In genomic region chr5:150473673-150474358, GRCh38 we compare ENCODE assay signal across 2 cellular contexts.
TF ChIP-seq lines count a peak whose summit lies in the region.

No MANE protein-coding gene starts in this region.

TF ChIP-seq in A549, 52 proteins besides CTCF, POLR2A, EP300 and RAD21:
- TF ChIP-seq, protein P1, sequence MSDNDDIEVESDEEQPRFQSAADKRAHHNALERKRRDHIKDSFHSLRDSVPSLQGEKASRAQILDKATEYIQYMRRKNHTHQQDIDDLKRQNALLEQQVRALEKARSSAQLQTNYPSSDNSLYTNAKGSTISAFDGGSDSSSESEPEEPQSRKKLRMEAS (IDR thresholded peaks at IDR 0.05), result peak; percentile 69
- no peak for TF ChIP-seq HDAC2 (IDR thresholded peaks at IDR 0.05)
- TF ChIP-seq RNF2 (IDR thresholded peaks at IDR 0.05; ENCODE audit: borderline replicate concordance, low read depth), result no peak
- peak; percentile 78; the same call in 1 of the 2 replicates for TF ChIP-seq GATA3 (IDR thresholded peaks at IDR 0.05; ENCODE audit: borderline replicate concordance)
- TF ChIP-seq JUN (IDR thresholded peaks at IDR 0.05), result peak in 1 of 2 experiments; percentile 28; a peak in 1 of 5 replicates
- no peak for TF ChIP-seq SMC3 (IDR thresholded peaks at IDR 0.05)
- TF ChIP-seq FOSL2 (IDR thresholded peaks at IDR 0.05), result no peak
- TF ChIP-seq FOSL2 (CRISPR knock-in tag; IDR thresholded peaks at IDR 0.05), result peak; percentile 44; the same call in 1 of the 2 replicates
- TF ChIP-seq, protein P2, sequence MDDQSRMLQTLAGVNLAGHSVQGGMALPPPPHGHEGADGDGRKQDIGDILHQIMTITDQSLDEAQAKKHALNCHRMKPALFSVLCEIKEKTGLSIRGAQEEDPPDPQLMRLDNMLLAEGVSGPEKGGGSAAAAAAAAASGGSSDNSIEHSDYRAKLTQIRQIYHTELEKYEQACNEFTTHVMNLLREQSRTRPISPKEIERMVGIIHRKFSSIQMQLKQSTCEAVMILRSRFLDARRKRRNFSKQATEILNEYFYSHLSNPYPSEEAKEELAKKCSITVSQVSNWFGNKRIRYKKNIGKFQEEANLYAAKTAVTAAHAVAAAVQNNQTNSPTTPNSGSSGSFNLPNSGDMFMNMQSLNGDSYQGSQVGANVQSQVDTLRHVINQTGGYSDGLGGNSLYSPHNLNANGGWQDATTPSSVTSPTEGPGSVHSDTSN (IDR thresholded peaks at IDR 0.05), result no peak
- no peak for TF ChIP-seq E2F6 (IDR thresholded peaks at IDR 0.05; ENCODE audit: borderline replicate concordance, low read depth)
- TF ChIP-seq ZNF302 (CRISPR knock-in tag; IDR thresholded peaks at IDR 0.05), result no peak
- TF ChIP-seq JUNB (IDR thresholded peaks at IDR 0.05), result no peak

TF ChIP-seq in K562, 482 proteins besides CTCF, POLR2A, EP300 and RAD21:
- TF ChIP-seq, protein P3, sequence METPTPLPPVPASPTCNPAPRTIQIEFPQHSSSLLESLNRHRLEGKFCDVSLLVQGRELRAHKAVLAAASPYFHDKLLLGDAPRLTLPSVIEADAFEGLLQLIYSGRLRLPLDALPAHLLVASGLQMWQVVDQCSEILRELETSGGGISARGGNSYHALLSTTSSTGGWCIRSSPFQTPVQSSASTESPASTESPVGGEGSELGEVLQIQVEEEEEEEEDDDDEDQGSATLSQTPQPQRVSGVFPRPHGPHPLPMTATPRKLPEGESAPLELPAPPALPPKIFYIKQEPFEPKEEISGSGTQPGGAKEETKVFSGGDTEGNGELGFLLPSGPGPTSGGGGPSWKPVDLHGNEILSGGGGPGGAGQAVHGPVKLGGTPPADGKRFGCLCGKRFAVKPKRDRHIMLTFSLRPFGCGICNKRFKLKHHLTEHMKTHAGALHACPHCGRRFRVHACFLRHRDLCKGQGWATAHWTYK (CRISPR knock-in tag; IDR thresholded peaks at IDR 0.05), result no peak
- TF ChIP-seq ZNF551 (CRISPR knock-in tag; IDR thresholded peaks at IDR 0.05) (no peak), FOXK2 (conservative IDR thresholded peaks at IDR 0.05 in 1 of 2, IDR thresholded peaks at IDR 0.05 in 1 of 2; ENCODE audit: low read depth in 2 of 2) (no peak), MIER1 (IDR thresholded peaks at IDR 0.05; ENCODE audit: low read depth) (no peak), REST (CRISPR knock-in tag; IDR thresholded peaks at IDR 0.05; ENCODE audit: low read depth) (no peak), PHTF2 (CRISPR knock-in tag; IDR thresholded peaks at IDR 0.05) (no peak), SRSF9 (IDR thresholded peaks at IDR 0.05; ENCODE audit: borderline replicate concordance, low read depth, low read length) (no peak)
- TF ChIP-seq, protein P4, sequence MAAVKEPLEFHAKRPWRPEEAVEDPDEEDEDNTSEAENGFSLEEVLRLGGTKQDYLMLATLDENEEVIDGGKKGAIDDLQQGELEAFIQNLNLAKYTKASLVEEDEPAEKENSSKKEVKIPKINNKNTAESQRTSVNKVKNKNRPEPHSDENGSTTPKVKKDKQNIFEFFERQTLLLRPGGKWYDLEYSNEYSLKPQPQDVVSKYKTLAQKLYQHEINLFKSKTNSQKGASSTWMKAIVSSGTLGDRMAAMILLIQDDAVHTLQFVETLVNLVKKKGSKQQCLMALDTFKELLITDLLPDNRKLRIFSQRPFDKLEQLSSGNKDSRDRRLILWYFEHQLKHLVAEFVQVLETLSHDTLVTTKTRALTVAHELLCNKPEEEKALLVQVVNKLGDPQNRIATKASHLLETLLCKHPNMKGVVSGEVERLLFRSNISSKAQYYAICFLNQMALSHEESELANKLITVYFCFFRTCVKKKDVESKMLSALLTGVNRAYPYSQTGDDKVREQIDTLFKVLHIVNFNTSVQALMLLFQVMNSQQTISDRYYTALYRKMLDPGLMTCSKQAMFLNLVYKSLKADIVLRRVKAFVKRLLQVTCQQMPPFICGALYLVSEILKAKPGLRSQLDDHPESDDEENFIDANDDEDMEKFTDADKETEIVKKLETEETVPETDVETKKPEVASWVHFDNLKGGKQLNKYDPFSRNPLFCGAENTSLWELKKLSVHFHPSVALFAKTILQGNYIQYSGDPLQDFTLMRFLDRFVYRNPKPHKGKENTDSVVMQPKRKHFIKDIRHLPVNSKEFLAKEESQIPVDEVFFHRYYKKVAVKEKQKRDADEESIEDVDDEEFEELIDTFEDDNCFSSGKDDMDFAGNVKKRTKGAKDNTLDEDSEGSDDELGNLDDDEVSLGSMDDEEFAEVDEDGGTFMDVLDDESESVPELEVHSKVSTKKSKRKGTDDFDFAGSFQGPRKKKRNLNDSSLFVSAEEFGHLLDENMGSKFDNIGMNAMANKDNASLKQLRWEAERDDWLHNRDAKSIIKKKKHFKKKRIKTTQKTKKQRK (IDR thresholded peaks at IDR 0.05; ENCODE audit: borderline replicate concordance, low read depth, low read length), result no peak
TF ChIP-seq in K562: peak in this region for 0.
